In genomic region chr11:13928566-13929251, GRCh38 we compare ENCODE assay signal across 10 cellular contexts. TPM values are rescaled to one million over a fixed set of nuclear protein-coding genes. Genes with fewer than 3 reads are reported as not detected.
DNase-seq lines count a peak whose midpoint lies in the region; ATAC-seq and TF ChIP-seq lines count a peak whose summit lies in the region.
"Had no signal": no experiment of that assay in that cellular context is flagged by ENCODE, and none has a peak within 500 bp of the region (broad histone marks: within the 10 kb centered on the region; RNA-seq: fewer than 3 reads in every experiment).

No MANE protein-coding gene starts in this region.

- no peak overlapping the region for H3K9ac ChIP-seq in neural progenitor cell

- H3K4me1 ChIP-seq in RWPE2 (ENCODE audit: insufficient read depth, poor library complexity, severe bottlenecking) (peaks cover 10% of the 10 kb centered on the region), upper lobe of right lung (peaks cover 8% of the 10 kb centered on the region), neural progenitor cell (peaks cover 9% of the 10 kb centered on the region)

- peaks cover 3% of the 10 kb centered on the region for H3K9me3 Mint-ChIP-seq in neural progenitor cell

- DNase-seq in Right ventricle myocardium superior (no peak), cardiac septum (ENCODE audit: low spot score) (no peak), RWPE2 (ENCODE audit: low spot score) (no peak), foreskin fibroblast (peak; percentile 72 to 86), upper lobe of right lung (no peak), NCI-H2081 (lab: John Stamatoyannopoulos, UW) (no peak), neural progenitor cell (ENCODE audit: low spot score) (no peak), NCI-H2081 treated with DMSO at 0.1 percent for 48 hours (lab: John Stamatoyannopoulos, UW) (no peak)
- DNase-seq: heart left ventricle, NCI-H1105 had no signal

- intact Hi-C loops in Right ventricle myocardium superior (cut with DNase I) (no loop called here), cardiac septum (cut with DNase I) (no loop called here), upper lobe of right lung (cut with DNase I) (no loop called here)

- H3K36me3 ChIP-seq in RWPE2 (ENCODE audit: low read depth) (no peaks in the 10 kb centered on the region), upper lobe of right lung (no peaks in the 10 kb centered on the region), neural progenitor cell (no peaks in the 10 kb centered on the region)
- H3K36me3 ChIP-seq: heart left ventricle had no signal

- no peak overlapping the region for H3K4me2 ChIP-seq in neural progenitor cell

- H3K27ac ChIP-seq in RWPE2 (ENCODE audit: poor library complexity, severe bottlenecking) (no peak overlapping the region), upper lobe of right lung (no peak overlapping the region), neural progenitor cell (no peak overlapping the region)
- H3K27ac ChIP-seq: heart left ventricle had no signal

- TF ChIP-seq CTCF in RWPE2 (IDR thresholded peaks at IDR 0.05; ENCODE audit: poor library complexity, severe bottlenecking) (no peak), foreskin fibroblast (IDR thresholded peaks at IDR 0.05; ENCODE audit: low read depth, low read length) (no peak), upper lobe of right lung (IDR thresholded peaks at IDR 0.05) (no peak), neural progenitor cell (IDR thresholded peaks at IDR 0.05) (no peak)

- H3K27me3 Mint-ChIP-seq in neural progenitor cell (ENCODE audit: insufficient read depth, low read depth): peaks cover 2% of the 10 kb centered on the region

- H3K79me2 ChIP-seq in neural progenitor cell (ENCODE audit: low read depth): no peaks in the 10 kb centered on the region

- no peaks in the 10 kb centered on the region for H3K36me3 Mint-ChIP-seq in neural progenitor cell

- no peaks in the 10 kb centered on the region for H3F3A ChIP-seq in neural progenitor cell (ENCODE audit: low read depth)

- H3K9me3 ChIP-seq in RWPE2 (ENCODE audit: severe bottlenecking) (no peaks in the 10 kb centered on the region), upper lobe of right lung (no peaks in the 10 kb centered on the region), neural progenitor cell (ENCODE audit: low read depth) (no peaks in the 10 kb centered on the region)

- no peaks in the 10 kb centered on the region for H4K20me1 ChIP-seq in neural progenitor cell (ENCODE audit: low read depth)

- no peak overlapping the region for H2AFZ ChIP-seq in neural progenitor cell (replicated peaks)

- peaks cover 18% of the 10 kb centered on the region for H3K4me1 Mint-ChIP-seq in neural progenitor cell

- H3K4me3 ChIP-seq in RWPE2 (ENCODE audit: severe bottlenecking): no peak overlapping the region
- no peak overlapping the region for H3K4me3 ChIP-seq in foreskin fibroblast (ENCODE audit: low read depth in 1 of 2, low read length in 2 of 2)
- H3K4me3 ChIP-seq in upper lobe of right lung: no peak overlapping the region
- H3K4me3 ChIP-seq in neural progenitor cell: no peak overlapping the region
- H3K4me3 ChIP-seq: heart left ventricle had no signal

- no peaks in the 10 kb centered on the region for H3K27me3 ChIP-seq in RWPE2 (ENCODE audit: insufficient read depth, poor library complexity, severe bottlenecking)
- H3K27me3 ChIP-seq in upper lobe of right lung: no peaks in the 10 kb centered on the region
- no peaks in the 10 kb centered on the region for H3K27me3 ChIP-seq in neural progenitor cell
- H3K27me3 ChIP-seq: heart left ventricle had no signal

- H3K27ac Mint-ChIP-seq in neural progenitor cell: no peak overlapping the region

- ATAC-seq in Right ventricle myocardium superior (ENCODE audit: poor library complexity) (peak; percentile 43), RWPE2 (ENCODE audit: low read depth) (peak; percentile 79), upper lobe of right lung (peak; percentile 51)

- H3K4me3 Mint-ChIP-seq in neural progenitor cell: no peak overlapping the region

RNA-seq across cellular contexts. Expression of gene SPON1, which starts 33.8 kb away (rescaled TPM):
- 3.0 TPM for total RNA-seq in Right ventricle myocardium superior
- total RNA-seq in cardiac septum: 6.2 TPM
- total RNA-seq in upper lobe of right lung: 76.8 TPM
- 35.4 and 35.9 TPM in 2 replicates for total RNA-seq in neural progenitor cell (ENCODE audit: low replicate concordance)

Comparison
In these comparisons a context has a peak if more than half of its experiments do, and no peak if none do; other contexts are left out.
1. DNase-seq: peak in foreskin fibroblast (2 of 2); none in Right ventricle myocardium superior (single experiment), cardiac septum (single experiment), RWPE2 (single experiment), upper lobe of right lung (single experiment), NCI-H2081 (0 of 2), neural progenitor cell (single experiment) and NCI-H2081 treated with DMSO at 0.1 percent for 48 hours (single experiment).
2. Peak in every context shown above with its lines, with median percentiles within 50 percentile points of each other: ATAC-seq.